ENCODE assay signal across 8 cellular contexts in the genomic region with DNA sequence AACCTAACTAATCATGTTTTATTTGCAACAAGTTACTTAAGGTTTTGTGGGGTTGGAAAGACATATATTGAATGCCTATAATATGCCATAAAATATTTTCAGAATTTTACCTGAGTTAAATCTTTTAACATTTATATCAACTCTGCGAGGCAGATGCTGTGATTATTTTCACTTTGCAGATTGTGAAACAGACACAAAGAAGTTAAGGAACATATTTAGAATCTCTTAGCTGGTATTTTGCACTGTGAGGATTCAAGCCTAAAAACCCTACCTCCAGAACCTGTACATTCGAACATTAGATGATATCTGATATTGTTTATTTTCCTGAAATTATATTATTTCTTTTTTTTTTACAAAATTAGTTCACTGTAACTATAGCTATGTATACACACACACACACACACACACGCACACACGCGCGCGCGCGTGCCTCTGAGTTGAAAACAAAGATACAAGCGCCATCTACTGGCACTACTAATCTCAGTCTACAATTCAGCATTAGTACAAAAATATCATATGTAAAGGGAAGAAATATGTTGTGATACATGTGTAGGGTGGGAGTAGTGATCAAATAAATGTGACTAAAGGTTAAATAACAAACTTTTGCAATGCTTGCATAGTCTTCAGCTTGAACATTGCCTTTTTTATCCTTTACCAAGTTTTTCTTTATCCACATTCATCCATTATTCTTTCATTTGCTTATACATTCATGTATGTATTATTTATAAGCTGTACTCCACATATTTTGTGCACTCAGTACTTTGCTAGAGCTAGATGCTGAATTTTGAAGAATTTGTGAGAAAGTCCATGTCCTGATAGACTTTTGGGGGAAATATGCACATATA.
DNase-seq lines count a peak whose midpoint lies in the region; ATAC-seq, FAIRE-seq and TF ChIP-seq lines count a peak whose summit lies in the region.

No MANE protein-coding gene starts in this region.

- 1% methylated on average over 10 of the region's 10 CpGs for WGBS in pancreas, 2 donors
- 0 to 3% methylated on average over 10 of the region's 10 CpGs for WGBS in transverse colon (ENCODE audit: low coverage in 1 of 2), 2 donors

- intact Hi-C loops in pancreas (cut with DNase I) = no loop called here
- intact Hi-C loops in transverse colon (cut with DNase I; ENCODE audit: low total_unique reads) = no loop called here

- H3K27ac ChIP-seq in DND-41 (ENCODE audit: low read length) = no peak overlapping the region
- no peak overlapping the region for H3K27ac ChIP-seq in foreskin keratinocyte
- H3K27ac ChIP-seq in pancreas = no peak overlapping the region
- no peak overlapping the region for H3K27ac ChIP-seq in transverse colon

- H4K20me1 ChIP-seq in DND-41 (ENCODE audit: insufficient read depth, low read length) = no peaks in the 10 kb centered on the region

- no peaks in the 10 kb centered on the region for H3K79me2 ChIP-seq in DND-41 (ENCODE audit: insufficient read depth, low read length)

- in situ Hi-C loops in transverse colon (cut with MboI; ENCODE audit: low pct_ligation_motif_present in 1 of 4, low pct_unique_long_range_greater_than_20kb in 1 of 4, low sequenced_read_pairs in 3 of 4) = loop anchor here in 1 of 4 donors (25.0 kb wide), 1 partner anchor 1142 kb away; no protein-coding TSS in a partner anchor

- no peak for TF ChIP-seq POLR2A in transverse colon (IDR thresholded peaks at IDR 0.05)

- H2AFZ ChIP-seq in DND-41 (ENCODE audit: low read depth, low read length) = no peak overlapping the region

- H3K4me3 ChIP-seq in DND-41 (ENCODE audit: low read depth in 1 of 2, low read length in 2 of 2) (no peak overlapping the region), pancreas (peak overlapping the region in 1 of 4 donors; percentile 26), transverse colon (peak overlapping the region in 1 of 4 donors; percentile 23)

- ATAC-seq in DND-41 (ENCODE audit: insufficient read depth, low read depth) (peak; percentile 86), GM21737 (IDR thresholded peaks at IDR 0.05; ENCODE audit: unreplicated experiment) (peak; percentile 72), foreskin keratinocyte (peak; percentile 78), pancreas (peak; percentile 92 to 100 (median 98))

- DNase-seq in DND-41 (peak; percentile 68), LHCN-M2 (ENCODE audit: low read depth) (peak; percentile 75), SHP77 (lab: John Stamatoyannopoulos, UW) (peak; percentile 45 to 61), activated gamma-delta T cell treated with Interleukin-2 at 50 U/mL for 16 hours (peak; percentile 47), foreskin keratinocyte (peak; percentile 36 to 61), pancreas (peak; percentile 69 to 84 (median 79)), transverse colon (peak; percentile 77)

- peak overlapping the region; percentile 39; the same call in 1 of the 2 replicates for H3K4me2 ChIP-seq in DND-41 (ENCODE audit: insufficient read depth, low read length)

- TF ChIP-seq CTCF in DND-41 (IDR thresholded peaks at IDR 0.05; ENCODE audit: borderline replicate concordance, extremely low read depth, low read length, poor library complexity, severe bottlenecking) (peak; percentile 77), foreskin keratinocyte (conservative IDR thresholded peaks at IDR 0.05) (peak; percentile 85), pancreas (IDR thresholded peaks at IDR 0.05) (peak; percentile 8 to 51 (median 50)), transverse colon (IDR thresholded peaks at IDR 0.05) (peak; percentile 46 to 54 (median 48))

- H3K36me3 ChIP-seq in DND-41 (ENCODE audit: insufficient read depth, low read length) (no peaks in the 10 kb centered on the region), pancreas (no peaks in the 10 kb centered on the region), transverse colon (no peaks in the 10 kb centered on the region)

- peak; percentile 87 for FAIRE-seq in pancreas (lab: Jason Lieb, UNC)

- no peak for TF ChIP-seq EP300 in transverse colon (IDR thresholded peaks at IDR 0.05; ENCODE audit: low read depth)

- H3K9ac ChIP-seq in DND-41 (ENCODE audit: low read depth, low read length) = no peak overlapping the region

- H3K9me3 ChIP-seq in DND-41 (ENCODE audit: insufficient read depth, low read length, severe bottlenecking) (no peaks in the 10 kb centered on the region), pancreas (no peaks in the 10 kb centered on the region), transverse colon (no peaks in the 10 kb centered on the region)

- H3K4me1 ChIP-seq in DND-41 (ENCODE audit: insufficient read depth, low read length) = no peaks in the 10 kb centered on the region
- H3K4me1 ChIP-seq in foreskin keratinocyte = no peaks in the 10 kb centered on the region
- H3K4me1 ChIP-seq in pancreas = no peaks in the 10 kb centered on the region
- no peaks in the 10 kb centered on the region for H3K4me1 ChIP-seq in transverse colon

- no peaks in the 10 kb centered on the region for H3K27me3 ChIP-seq in DND-41 (ENCODE audit: insufficient read depth, low read length, poor library complexity)
- no peaks in the 10 kb centered on the region for H3K27me3 ChIP-seq in foreskin keratinocyte
- H3K27me3 ChIP-seq in pancreas = no peaks in the 10 kb centered on the region
- no peaks in the 10 kb centered on the region for H3K27me3 ChIP-seq in transverse colon
